In genomic region chr14:90816686-90817436, GRCh38 we compare ENCODE assay signal across 8 cellular contexts. TPM values are rescaled to one million over a fixed set of nuclear protein-coding genes. Genes with fewer than 3 reads are reported as not detected.
DNase-seq lines count a peak whose midpoint lies in the region; ATAC-seq and TF ChIP-seq lines count a peak whose summit lies in the region.

No MANE protein-coding gene starts in this region.

- no peak for ATAC-seq in CD4-positive, CD25-positive, alpha-beta regulatory T cell (ENCODE audit: low read depth in 2 of 2)
- ATAC-seq in T-helper 17 cell (no peak), HG03457 (IDR thresholded peaks at IDR 0.05; ENCODE audit: unreplicated experiment) (no peak), HG02970 (IDR thresholded peaks at IDR 0.05; ENCODE audit: low FRiP score, unreplicated experiment) (no peak)

- no peak overlapping the region for H3K4me3 ChIP-seq in CD4-positive, CD25-positive, alpha-beta regulatory T cell (ENCODE audit: low read depth, low read length)
- H3K4me3 ChIP-seq in fibroblast of the aortic adventitia (ENCODE audit: low read depth, low read length) (peak overlapping the region; percentile 44), neuron (ENCODE audit: low read length) (peak overlapping the region; percentile 25)

- H3K9me3 Mint-ChIP-seq in CD4-positive, CD25-positive, alpha-beta regulatory T cell: peaks cover 0 to 1% (median 0%) of the 10 kb centered on the region in 7 donors

- no peak overlapping the region for H3K27ac ChIP-seq in CD4-positive, CD25-positive, alpha-beta regulatory T cell (ENCODE audit: insufficient read depth, low read length, poor library complexity, severe bottlenecking)

- peak overlapping the region; percentile 23 to 81 (median 64) for H3K4me3 Mint-ChIP-seq in CD4-positive, CD25-positive, alpha-beta regulatory T cell
- peak overlapping the region; percentile 85 for H3K4me3 Mint-ChIP-seq in T-helper 17 cell

- H3K27ac Mint-ChIP-seq in CD4-positive, CD25-positive, alpha-beta regulatory T cell: peak overlapping the region in 1 of 3 donors; percentile 25
- H3K27ac Mint-ChIP-seq in T-helper 17 cell: peak overlapping the region; percentile 69

- H3K4me1 ChIP-seq in CD4-positive, CD25-positive, alpha-beta regulatory T cell (ENCODE audit: control insufficient read depth, insufficient read depth, low read length, poor library complexity, severe bottlenecking): peaks cover 17% of the 10 kb centered on the region
- peaks cover 9% of the 10 kb centered on the region for H3K4me1 ChIP-seq in neuron (ENCODE audit: insufficient read depth, low read length)

- no peak for DNase-seq in CD4-positive, CD25-positive, alpha-beta regulatory T cell
- DNase-seq in T-helper 17 cell (no peak), fibroblast of the aortic adventitia (ENCODE audit: low read depth) (no peak), CD1c-positive myeloid dendritic cell (ENCODE audit: extremely low spot score) (no peak), HuH-7.5 (ENCODE audit: low spot score) (no peak)

- H3K27me3 Mint-ChIP-seq in CD4-positive, CD25-positive, alpha-beta regulatory T cell: peaks cover 19% of the 10 kb centered on the region
- no peaks in the 10 kb centered on the region for H3K27me3 Mint-ChIP-seq in T-helper 17 cell

- TF ChIP-seq CTCF in fibroblast of the aortic adventitia (IDR thresholded peaks at IDR 0.05; ENCODE audit: insufficient read depth, low read length): no peak

- H2AFZ ChIP-seq in neuron (ENCODE audit: low read depth, low read length): no peak overlapping the region

- H3K36me3 Mint-ChIP-seq in CD4-positive, CD25-positive, alpha-beta regulatory T cell: no peaks in the 10 kb centered on the region
- no peaks in the 10 kb centered on the region for H3K36me3 Mint-ChIP-seq in T-helper 17 cell (ENCODE audit: low read depth)

- peaks cover 7 to 15% (median 10%) of the 10 kb centered on the region in 4 donors for H3K4me1 Mint-ChIP-seq in CD4-positive, CD25-positive, alpha-beta regulatory T cell
- H3K4me1 Mint-ChIP-seq in T-helper 17 cell: peaks cover 15% of the 10 kb centered on the region

- H3K36me3 ChIP-seq in CD4-positive, CD25-positive, alpha-beta regulatory T cell (ENCODE audit: control insufficient read depth, insufficient read depth, low read length): no peaks in the 10 kb centered on the region
- H3K36me3 ChIP-seq in neuron (ENCODE audit: insufficient read depth, low read length): no peaks in the 10 kb centered on the region

- peaks cover 3% of the 10 kb centered on the region for H3K27me3 ChIP-seq in CD4-positive, CD25-positive, alpha-beta regulatory T cell (ENCODE audit: control insufficient read depth, insufficient read depth, low read length)
- no peaks in the 10 kb centered on the region for H3K27me3 ChIP-seq in neuron (ENCODE audit: insufficient read depth, low read length)

- H3K9me3 ChIP-seq in CD4-positive, CD25-positive, alpha-beta regulatory T cell (ENCODE audit: control insufficient read depth in 2 of 2, low read length in 2 of 2): no peaks in the 10 kb centered on the region
- H3K9me3 ChIP-seq in T-helper 17 cell (ENCODE audit: control insufficient read depth, low read length, poor library complexity, severe bottlenecking) (no peaks in the 10 kb centered on the region), neuron (ENCODE audit: low read length) (no peaks in the 10 kb centered on the region)

RNA-seq across cellular contexts. Expression of gene TTC7B, which starts 0.6 kb away (rescaled TPM):
- 7.8 TPM for total RNA-seq in CD4-positive, CD25-positive, alpha-beta regulatory T cell
- 1 to 10 TPM in 2 of 4 donors, under 1 TPM in 2; 0.88 to 1.5 (median 0.96) TPM for polyA plus RNA-seq in CD4-positive, CD25-positive, alpha-beta regulatory T cell
- 10 to 100 TPM in 1 of 2 donors, 1 to 10 TPM in 1; 2.5 to 28.3 TPM for total RNA-seq in T-helper 17 cell
- 24.9 and 50.9 TPM in 2 replicates for total RNA-seq in fibroblast of the aortic adventitia (ENCODE audit: low replicate concordance)
